ENCODE assay signal across 12 cellular contexts in the genomic region with DNA sequence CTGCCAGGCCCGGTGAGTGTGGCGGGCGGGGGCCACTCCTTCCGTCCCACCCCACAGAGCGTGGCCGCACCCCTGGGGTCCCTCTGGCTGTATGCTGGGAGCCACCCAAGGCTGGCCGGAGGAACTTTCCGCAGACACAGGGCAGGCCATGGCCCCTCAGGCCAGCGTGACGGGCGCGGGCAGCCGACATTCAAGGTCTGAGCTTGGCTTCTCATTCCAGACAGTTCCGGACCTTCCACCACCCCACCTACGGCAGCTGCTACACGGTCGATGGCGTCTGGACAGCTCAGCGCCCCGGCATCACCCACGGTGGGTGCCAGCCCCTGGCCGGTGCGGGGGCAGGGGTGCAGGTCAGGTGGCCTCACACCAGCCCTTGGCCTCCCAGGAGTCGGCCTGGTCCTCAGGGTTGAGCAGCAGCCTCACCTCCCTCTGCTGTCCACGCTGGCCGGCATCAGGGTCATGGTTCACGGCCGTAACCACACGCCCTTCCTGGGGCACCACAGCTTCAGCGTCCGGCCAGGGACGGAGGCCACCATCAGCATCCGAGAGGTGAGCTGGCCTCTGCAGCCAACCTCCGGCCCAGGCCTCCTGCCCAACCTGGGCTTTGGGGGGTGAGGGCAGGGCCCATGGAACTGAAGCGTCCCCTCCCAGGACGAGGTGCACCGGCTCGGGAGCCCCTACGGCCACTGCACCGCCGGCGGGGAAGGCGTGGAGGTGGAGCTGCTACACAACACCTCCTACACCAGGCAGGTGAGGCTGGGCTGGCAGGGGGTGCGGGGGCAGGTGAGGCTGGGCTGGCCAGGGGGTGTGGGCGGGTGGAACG.
"Had no signal": no experiment of that assay in that cellular context is flagged by ENCODE, and none has a peak within 500 bp of the region (broad histone marks: within the 10 kb centered on the region; RNA-seq: fewer than 3 reads in every experiment).

No MANE protein-coding gene starts in this region.

- DNase-seq: activated CD4-positive, alpha-beta T cell treated with anti-CD3 and anti-CD28 coated beads, Interleukin-2, amount 50 U/mL, for 48 hours; activated CD4-positive, CD25-positive, alpha-beta regulatory T cell treated with anti-CD3 and anti-CD28 coated beads, Interleukin-2, amount 50 U/mL, for 72 hours; activated CD8-positive, alpha-beta memory T cell treated with anti-CD3 and anti-CD28 coated beads, Interleukin-2, amount 10 ng/mL, durations not matched to agents 7 days and 5 days; activated naive CD4-positive, alpha-beta T cell treated with anti-CD3 and anti-CD28 coated beads for 36 hours; activated T-cell treated with anti-CD3 and anti-CD28 coated beads, Interleukin-2, amount 50 U/mL, for 1 hour; effector memory CD4-positive, alpha-beta T cell; foreskin fibroblast; midbrain; stimulated activated CD4-positive, alpha-beta T cell treated with anti-CD3 and anti-CD28 coated beads, Interleukin-12 subunit alpha, Interleukin-12 subunit beta, amount 100 ng/mL, for 4 hours; stimulated activated CD4-positive, alpha-beta T cell treated with anti-CD3 and anti-CD28 coated beads, Interleukin-2, amount 100 ng/mL, for 24 hours had no signal

- H3K27me3 Mint-ChIP-seq: activated CD8-positive, alpha-beta memory T cell treated with anti-CD3 and anti-CD28 coated beads, Interleukin-2, amount 10 ng/mL, durations not matched to agents 7 days and 5 days had no signal

- H3K36me3 Mint-ChIP-seq: activated CD8-positive, alpha-beta memory T cell treated with anti-CD3 and anti-CD28 coated beads, Interleukin-2, amount 10 ng/mL, durations not matched to agents 7 days and 5 days had no signal

- H3K9me3 Mint-ChIP-seq: activated naive CD4-positive, alpha-beta T cell treated with anti-CD3 and anti-CD28 coated beads for 36 hours; activated T-helper 2 cell treated with anti-CD3 and anti-CD28 coated beads, Interferon-gamma antibody, Interleukin-2, Interleukin-4, amounts not matched to agents 10 μg/mL and 5 μg/mL and 100 μg/mL, durations not matched to agents 14 hours and 24 hours and 36 hours had no signal

- H3K27ac Mint-ChIP-seq: activated CD8-positive, alpha-beta memory T cell treated with anti-CD3 and anti-CD28 coated beads, Interleukin-2, amount 10 ng/mL, durations not matched to agents 7 days and 5 days; activated naive CD4-positive, alpha-beta T cell treated with anti-CD3 and anti-CD28 coated beads for 36 hours; activated T-helper 2 cell treated with anti-CD3 and anti-CD28 coated beads, Interferon-gamma antibody, Interleukin-2, Interleukin-4, amounts not matched to agents 10 μg/mL and 5 μg/mL and 100 μg/mL, durations not matched to agents 14 hours and 24 hours and 36 hours; dendritic cell treated with granulocyte-macrophage colony-stimulating factor and Interleukin-4, amounts not matched to agents 40 ng/mL and 50 ng/mL, for 4 days had no signal

- ATAC-seq: activated CD8-positive, alpha-beta memory T cell treated with anti-CD3 and anti-CD28 coated beads, Interleukin-2, amount 10 ng/mL, durations not matched to agents 7 days and 5 days had no signal

- H3K4me3 Mint-ChIP-seq: activated CD8-positive, alpha-beta memory T cell treated with anti-CD3 and anti-CD28 coated beads, Interleukin-2, amount 10 ng/mL, durations not matched to agents 7 days and 5 days; activated naive CD4-positive, alpha-beta T cell treated with anti-CD3 and anti-CD28 coated beads for 36 hours; dendritic cell treated with granulocyte-macrophage colony-stimulating factor and Interleukin-4, amounts not matched to agents 40 ng/mL and 50 ng/mL, for 4 days had no signal

- H3K4me1 Mint-ChIP-seq: activated CD8-positive, alpha-beta memory T cell treated with anti-CD3 and anti-CD28 coated beads, Interleukin-2, amount 10 ng/mL, durations not matched to agents 7 days and 5 days had no signal
